ENCODE assay signal across 1 cellular context in genomic region chr15:60972866-60973265, GRCh38.
A peak's percentile ranks its signal among the peaks of the same experiment; 100 is the strongest.
TF ChIP-seq lines count a peak whose summit lies in the region.

No MANE protein-coding gene starts in this region.

TF ChIP-seq in H1, 55 proteins besides CTCF, POLR2A, EP300 and RAD21:
- TF ChIP-seq SP4 (IDR thresholded peaks at IDR 0.05; ENCODE audit: low read length) = no peak
- TF ChIP-seq CHD2 (IDR thresholded peaks at IDR 0.05; ENCODE audit: low read length) = no peak
- peak; percentile 50 for TF ChIP-seq BACH1 (IDR thresholded peaks at IDR 0.05; ENCODE audit: low read length)
- no peak for TF ChIP-seq FOSL1 (IDR thresholded peaks at IDR 0.05; ENCODE audit: insufficient read depth, low read depth, low read length)
- no peak for TF ChIP-seq CREB1 (IDR thresholded peaks at IDR 0.05)
- TF ChIP-seq TAF1 (IDR thresholded peaks at IDR 0.05; ENCODE audit: low read depth, low read length) = no peak
- TF ChIP-seq EZH2 (IDR thresholded peaks at IDR 0.05; ENCODE audit: low read depth, low read length, severe bottlenecking) = no peak
